13 cellular contexts compared by ENCODE assay signal in genomic region chr1:206427296-206427695, GRCh38. TPM values are rescaled to one million over a fixed set of nuclear protein-coding genes. Genes with fewer than 3 reads are reported as not detected.
DNase-seq lines count a peak whose midpoint lies in the region.
"Had no signal": no experiment of that assay in that cellular context is flagged by ENCODE, and none has a peak within 500 bp of the region (broad histone marks: within the 10 kb centered on the region; RNA-seq: fewer than 3 reads in every experiment).

No MANE protein-coding gene starts in this region.

- in situ Hi-C loops in G401 (cut with HindIII; ENCODE audit: low sequenced_read_pairs) = no loop called here

- DNase-seq in G401 (ENCODE audit: low spot score) (peak; percentile 93), NCI-H446 (lab: John Stamatoyannopoulos, UW) (peak; percentile 89 to 98), cerebellar nuclear complex (lab: John Stamatoyannopoulos, UW) (peak; percentile 80 to 86), hippocampal formation (lab: John Stamatoyannopoulos, UW) (no peak), NCI-H345 (lab: John Stamatoyannopoulos, UW) (no peak), NCI-H146 (lab: John Stamatoyannopoulos, UW) (no peak)
- DNase-seq: CD4-positive, alpha-beta T cell; CD8-positive, alpha-beta memory T cell; DMS 273 treated with DMSO at 0.1 percent for 48 hours; DMS79; EL; GF-D8; H9 had no signal

RNA-seq across cellular contexts. Expression of gene IKBKE, which starts 43.0 kb away (rescaled TPM):
- total RNA-seq in G401 (2014; rRNA removed; shearing (Covaris generic)) = 12.7 and 27.8 TPM in 2 replicates

Comparison
In these comparisons a context has a peak if more than half of its experiments do, and no peak if none do; other contexts are left out.
1. DNase-seq: peak in G401 (single experiment), NCI-H446 (2 of 2) and cerebellar nuclear complex (2 of 2); none in hippocampal formation (0 of 2), NCI-H345 (single experiment) and NCI-H146 (single experiment).